Comparison of ENCODE assay signal across 8 cellular contexts in the genomic region with DNA sequence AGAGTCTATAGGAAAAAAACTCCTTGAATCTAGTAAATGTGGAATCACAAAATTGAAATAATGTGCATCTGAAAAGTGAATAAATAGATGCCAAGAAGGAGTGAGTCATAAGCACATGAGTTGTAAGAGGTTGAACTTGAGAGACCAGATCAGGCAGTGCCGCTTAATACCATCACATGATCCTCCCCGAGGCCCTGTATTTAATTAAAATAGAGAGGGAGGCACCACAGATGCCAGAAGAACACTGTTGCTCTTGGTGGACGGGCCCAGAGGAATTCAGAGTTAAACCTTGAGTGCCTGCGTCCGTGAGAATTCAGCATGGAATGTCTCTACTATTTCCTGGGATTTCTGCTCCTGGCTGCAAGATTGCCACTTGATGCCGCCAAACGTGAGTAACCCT. TPM values are rescaled to one million over a fixed set of nuclear protein-coding genes. Genes with fewer than 3 reads are reported as not detected.
DNase-seq lines count a peak whose midpoint lies in the region; ATAC-seq and TF ChIP-seq lines count a peak whose summit lies in the region.

A gene (plus strand): TSS at position 236 of the 400 bp plus-strand sequence. CDS start 83 bp downstream, at position 319.

- H3K23ac ChIP-seq in H9 (ENCODE audit: insufficient read length, low read depth, low read length), result no peak within 1 kb of the TSS

- ATAC-seq in body of pancreas (no peak), GM19351 (IDR thresholded peaks at IDR 0.05; ENCODE audit: unreplicated experiment) (no peak), HG03097 (IDR thresholded peaks at IDR 0.05; ENCODE audit: low FRiP score, unreplicated experiment) (no peak), GM21723 (IDR thresholded peaks at IDR 0.05; ENCODE audit: unreplicated experiment) (no peak)

- H3K56ac ChIP-seq in H9 (ENCODE audit: insufficient read length, low read depth, low read length), result no peak within 1 kb of the TSS

- no CpG with 5 or more reads among the region's 7 CpGs for WGBS in H9 (ENCODE audit: extremely low coverage, insufficient read length, low lambda C conversion rate)
- whole genome bisulfite sequencing in body of pancreas, 2 donors, result 50 to 63% methylated on average over 7 of the region's 7 CpGs
- 61 to 79% (median 73%) methylated on average over 7 of the region's 7 CpGs for WGBS in spleen, 5 donors

- no peak within 1 kb of the TSS for H3K27ac ChIP-seq in H9 (ENCODE audit: insufficient read length, low read depth, low read length)
- H3K27ac ChIP-seq in body of pancreas, result peak within 1 kb of the TSS in 2 of 4 donors; percentile 12 to 59
- H3K27ac ChIP-seq in spleen, result peak within 1 kb of the TSS in 6 of 8 donors; percentile 11 to 77 (median 56)

- H3K27me3 Mint-ChIP-seq in H9 (ENCODE audit: low read depth), result peaks cover 2% of the 10 kb centered on the region; the same call in 1 of the 2 replicates

- no peak within 1 kb of the TSS for H2BK20ac ChIP-seq in H9 (ENCODE audit: low read depth, low read length, poor library complexity, severe bottlenecking)

- H4K91ac ChIP-seq in H9 (ENCODE audit: insufficient read length, low read depth, low read length), result no peak within 1 kb of the TSS

- H3K9ac ChIP-seq in H9 (ENCODE audit: extremely low read depth, insufficient read length, low read length), result no peak within 1 kb of the TSS

- H3T11ph ChIP-seq in H9 (ENCODE audit: low read length), result no peak within 1 kb of the TSS

- H3K79me1 ChIP-seq in H9 (ENCODE audit: insufficient read depth, low read depth, low read length, poor library complexity, severe bottlenecking), result no peaks in the 10 kb centered on the region

- H3K36me3 ChIP-seq in body of pancreas (replicated peaks in 1 of 2; ENCODE audit: insufficient read depth in 1 of 2, low read depth in 2 of 2) (no peaks in the 10 kb centered on the region), spleen (no peaks in the 10 kb centered on the region)

- H2BK12ac ChIP-seq in H9 (ENCODE audit: insufficient read length, low read depth, low read length), result no peak within 1 kb of the TSS

- H3K27me3 ChIP-seq in H9 (ENCODE audit: insufficient read depth, low read length) (no peaks in the 10 kb centered on the region), body of pancreas (peaks cover 0 to 10% of the 10 kb centered on the region in 2 donors), spleen (replicated peaks in 1 of 7) (peaks cover 0 to 46% (median 16%) of the 10 kb centered on the region in 7 donors)

- H3K4me2 ChIP-seq in H9 (ENCODE audit: insufficient read depth, insufficient read length, low read length), result no peak within 1 kb of the TSS

- H3K14ac ChIP-seq in H9 (ENCODE audit: insufficient read depth, low read length), result peak within 1 kb of the TSS; percentile 79; the same call in 1 of the 2 replicates

- TF ChIP-seq POLR2A in body of pancreas (IDR thresholded peaks at IDR 0.05) (peak in 1 of 3 donors; percentile 54), spleen (IDR thresholded peaks at IDR 0.05) (no peak)

- no peaks in the 10 kb centered on the region for H3K36me3 Mint-ChIP-seq in H9 (ENCODE audit: insufficient read depth in 1 of 3, low read depth in 3 of 3)

- no peaks in the 10 kb centered on the region for H3K4me1 ChIP-seq in H9 (ENCODE audit: insufficient read depth, low read length)
- H3K4me1 ChIP-seq in body of pancreas, result no peaks in the 10 kb centered on the region
- peaks cover 0 to 21% (median 13%) of the 10 kb centered on the region in 6 donors for H3K4me1 ChIP-seq in spleen

- H3K27ac Mint-ChIP-seq in H9, result no peak within 1 kb of the TSS

- H3K4me3 ChIP-seq in body of pancreas (no peak within 1 kb of the TSS), spleen (peak within 1 kb of the TSS; percentile 9 to 67 (median 36))

- H3K4me3 Mint-ChIP-seq in H9, result no peak within 1 kb of the TSS

- H2BK5ac ChIP-seq in H9 (ENCODE audit: insufficient read length, low read length), result no peak within 1 kb of the TSS

- H2AFZ ChIP-seq in H9 (ENCODE audit: low read length), result peak within 1 kb of the TSS; percentile 4

- H3K4me1 Mint-ChIP-seq in H9, result peaks cover 0 to 5% of the 10 kb centered on the region in 2 experiments; a peak in 1 of 4 replicates

- H3K4ac ChIP-seq in H9 (ENCODE audit: low read depth, low read length), result no peak within 1 kb of the TSS

- TF ChIP-seq CTCF in H9 (conservative IDR thresholded peaks at IDR 0.05) (no peak), body of pancreas (IDR thresholded peaks at IDR 0.05) (no peak), spleen (IDR thresholded peaks at IDR 0.05 in 8 of 11, conservative IDR thresholded peaks at IDR 0.05 in 3 of 11) (no peak)

- H2BK15ac ChIP-seq in H9 (ENCODE audit: low read depth, low read length), result no peak within 1 kb of the TSS

- no peak within 1 kb of the TSS for H2BK120ac ChIP-seq in H9 (ENCODE audit: low read depth, low read length, poor library complexity, severe bottlenecking)

- intact Hi-C loops in body of pancreas (cut with DNase I) (no loop called here), spleen (cut with DNase I; ENCODE audit: low total_unique reads) (no loop called here)

- no peak within 1 kb of the TSS for H3K18ac ChIP-seq in H9 (ENCODE audit: insufficient read length, low read depth, low read length)

- H3K9me3 ChIP-seq in H9 (ENCODE audit: control insufficient read depth, low read depth, low read length), result no peaks in the 10 kb centered on the region
- peaks cover 0 to 1% (median 0%) of the 10 kb centered on the region in 3 donors for H3K9me3 ChIP-seq in body of pancreas
- H3K9me3 ChIP-seq in spleen, result peaks cover 0 to 2% (median 0%) of the 10 kb centered on the region in 8 donors

- H4K5ac ChIP-seq in H9 (ENCODE audit: insufficient read length, low read depth, low read length), result no peak within 1 kb of the TSS

- H4K8ac ChIP-seq in H9 (replicated peaks; ENCODE audit: insufficient read length, low read depth, low read length), result no peak within 1 kb of the TSS

- H2AK5ac ChIP-seq in H9 (ENCODE audit: insufficient read length, low read length), result no peak within 1 kb of the TSS

- H4K20me1 ChIP-seq in H9 (ENCODE audit: control insufficient read depth, insufficient read depth, insufficient read length), result no peaks in the 10 kb centered on the region

- no peaks in the 10 kb centered on the region for H3K79me2 ChIP-seq in H9 (ENCODE audit: insufficient read depth, low read length)

- H3K23me2 ChIP-seq in H9 (ENCODE audit: insufficient read length, low read depth, low read length, poor library complexity, severe bottlenecking), result no peaks in the 10 kb centered on the region

- no peaks in the 10 kb centered on the region for H3K9me3 Mint-ChIP-seq in H9

- DNase-seq in H9 (no peak), body of pancreas (peak in 1 of 4 donors; percentile 50), iris pigment epithelial cell (ENCODE audit: low read depth) (peak; percentile 90), spleen (no peak)
- DNase-seq in activated effector memory CD4-positive, alpha-beta T cell treated with anti-CD3 and anti-CD28 coated beads, Interleukin-2, amount 50 U/mL, for 16 hours, result no peak

RNA-seq across cellular contexts. Expression of the gene that starts here (rescaled TPM):
- total RNA-seq in H9 (2021), result 1.2 TPM in 2 replicates
- total RNA-seq in body of pancreas, result 10 to 100 TPM; 17.5 to 18.9 TPM
- total RNA-seq in spleen, result 10 to 100 TPM in 6 of 7 donors, 1 to 10 TPM in 1; 8.8 to 59.8 (median 26.7) TPM
- polyA plus RNA-seq in spleen, result 10 to 100 TPM in 2 of 3 donors, 1 to 10 TPM in 1; 9.6 to 64.8 (median 31.2) TPM

Comparison
In these comparisons a context has a peak if more than half of its experiments do, and no peak if none do; other contexts are left out.
1. H3K4me3 ChIP-seq: peak in spleen (8 of 8); none in body of pancreas (0 of 2).